In the genomic region with DNA sequence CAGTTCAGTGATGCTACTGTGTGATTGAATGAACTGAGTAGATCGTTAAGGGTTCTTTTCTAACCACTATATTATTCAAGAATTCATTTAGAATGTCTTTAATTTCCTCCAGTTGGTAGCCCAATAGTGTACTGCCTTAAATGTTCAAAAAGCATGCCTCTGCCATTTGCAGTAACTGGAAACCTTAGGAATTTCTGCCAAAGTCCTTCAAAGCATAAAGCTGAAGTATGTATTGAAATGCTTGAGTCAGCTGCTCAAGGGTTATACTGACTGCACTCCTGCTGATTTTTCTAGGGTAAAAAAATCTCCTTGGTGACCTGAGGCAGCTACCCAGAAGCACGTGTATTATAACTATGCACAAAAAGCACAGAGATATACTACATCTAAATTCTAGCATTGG, we compare ENCODE assay signal across 22 cellular contexts. TPM values are rescaled to one million over a fixed set of nuclear protein-coding genes. Genes with fewer than 3 reads are reported as not detected.
DNase-seq lines count a peak whose midpoint lies in the region; ATAC-seq and TF ChIP-seq lines count a peak whose summit lies in the region.
"Had no signal": no experiment of that assay in that cellular context is flagged by ENCODE, and none has a peak within 500 bp of the region (broad histone marks: within the 10 kb centered on the region; RNA-seq: fewer than 3 reads in every experiment).

No MANE protein-coding gene starts in this region.

- CTCF ChIA-PET in activated CD8-positive, alpha-beta T cell treated with anti-CD3 and anti-CD28 coated beads for 36 hours (lab: Charles Lee) = interaction anchor here (1.3 to 1.9 kb wide), 3 partner anchors 40 to 94 kb away, joined by 3 to 7 read pairs (median 4); no protein-coding TSS in a partner anchor

- H3K27ac ChIP-seq in spleen = no peak overlapping the region
- H3K27ac ChIP-seq: gastrocnemius medialis, suprapubic skin had no signal

- H3K4me3 Mint-ChIP-seq in endothelial cell (ENCODE audit: unreplicated experiment) = no peak overlapping the region
- no peak overlapping the region for H3K4me3 Mint-ChIP-seq in activated CD8-positive, alpha-beta T cell treated with anti-CD3 and anti-CD28 coated beads for 36 hours
- H3K4me3 Mint-ChIP-seq: activated CD8-positive, alpha-beta memory T cell treated with anti-CD3 and anti-CD28 coated beads, Interleukin-2, amount 10 ng/mL, durations not matched to agents 7 days and 5 days; CD8-positive, alpha-beta T cell; natural killer cell; T-helper 17 cell had no signal

- no peaks in the 10 kb centered on the region for H3K9me3 Mint-ChIP-seq in endothelial cell (ENCODE audit: unreplicated experiment)
- no peaks in the 10 kb centered on the region for H3K9me3 Mint-ChIP-seq in activated CD8-positive, alpha-beta T cell treated with anti-CD3 and anti-CD28 coated beads for 36 hours
- H3K9me3 Mint-ChIP-seq: CD8-positive, alpha-beta T cell; natural killer cell had no signal

- no peaks in the 10 kb centered on the region for H3K27me3 ChIP-seq in spleen (replicated peaks in 1 of 7)
- H3K27me3 ChIP-seq: gastrocnemius medialis, suprapubic skin had no signal

- H3K4me1 ChIP-seq in spleen = peaks cover 0 to 12% (median 0%) of the 10 kb centered on the region in 6 donors

- no peak for TF ChIP-seq POLR2A in spleen (IDR thresholded peaks at IDR 0.05)

- no peak overlapping the region for H3K4me3 ChIP-seq in spleen
- H3K4me3 ChIP-seq: gastrocnemius medialis, suprapubic skin had no signal

- POLR2A ChIA-PET in activated CD8-positive, alpha-beta T cell treated with anti-CD3 and anti-CD28 coated beads for 36 hours (lab: Charles Lee) = no interaction called here

- DNase-seq in NCI-H2029 (lab: John Stamatoyannopoulos, UW) (peak; percentile 12), NCI-H2029 treated with DMSO at 0.1 percent for 48 hours (lab: John Stamatoyannopoulos, UW) (no peak), astrocyte of the hippocampus (ENCODE audit: low read depth, low spot score) (peak; percentile 70), iPS-NIHi11 (ENCODE audit: low spot score) (peak; percentile 21), spleen (no peak), endothelial cell (ENCODE audit: low spot score) (no peak)
- DNase-seq in activated CD8-positive, alpha-beta T cell treated with anti-CD3 and anti-CD28 coated beads for 36 hours = no peak
- DNase-seq: 8988T; activated CD8-positive, alpha-beta memory T cell treated with anti-CD3 and anti-CD28 coated beads, Interleukin-2, amount 10 ng/mL, durations not matched to agents 7 days and 5 days; activated effector memory CD4-positive, alpha-beta T cell treated with anti-CD3 and anti-CD28 coated beads, Interleukin-2, amount 50 U/mL, for 16 hours; aorta; CD8-positive, alpha-beta T cell; gastrocnemius medialis; left ventricle myocardium superior; natural killer cell; NCI-H2227 treated with DMSO at 0.1 percent for 48 hours; right cardiac atrium; stimulated activated CD4-positive, alpha-beta T cell treated with anti-CD3 and anti-CD28 coated beads, Interleukin-2, amount 100 ng/mL, for 24 hours; T-helper 17 cell had no signal

- 82 to 91% (median 89%) methylated on average over 2 of the region's 2 CpGs for WGBS in spleen, 5 donors

- peaks cover 0 to 36% (median 8%) of the 10 kb centered on the region in 6 donors for H3K36me3 ChIP-seq in spleen
- H3K36me3 ChIP-seq: gastrocnemius medialis had no signal

- no peak for ATAC-seq in activated CD8-positive, alpha-beta T cell treated with anti-CD3 and anti-CD28 coated beads for 36 hours
- ATAC-seq in HG02938 (IDR thresholded peaks at IDR 0.05; ENCODE audit: unreplicated experiment) = no peak
- ATAC-seq: activated CD4-positive, CD25-positive, alpha-beta regulatory T cell treated with anti-CD3 and anti-CD28 coated beads, Interleukin-2, amount 50 U/mL, for 24 hours; activated CD8-positive, alpha-beta memory T cell treated with anti-CD3 and anti-CD28 coated beads, Interleukin-2, amount 10 ng/mL, durations not matched to agents 7 days and 5 days; CD8-positive, alpha-beta T cell; gastrocnemius medialis; left ventricle myocardium superior; natural killer cell; right cardiac atrium; T-helper 17 cell had no signal

- H3K4me1 Mint-ChIP-seq in endothelial cell (ENCODE audit: unreplicated experiment) = no peaks in the 10 kb centered on the region
- peaks cover 2% of the 10 kb centered on the region for H3K4me1 Mint-ChIP-seq in activated CD8-positive, alpha-beta T cell treated with anti-CD3 and anti-CD28 coated beads for 36 hours (ENCODE audit: low read depth)
- H3K4me1 Mint-ChIP-seq: activated CD8-positive, alpha-beta memory T cell treated with anti-CD3 and anti-CD28 coated beads, Interleukin-2, amount 10 ng/mL, durations not matched to agents 7 days and 5 days had no signal

- H3K27ac Mint-ChIP-seq in endothelial cell (ENCODE audit: unreplicated experiment) = no peak overlapping the region
- no peak overlapping the region for H3K27ac Mint-ChIP-seq in activated CD8-positive, alpha-beta T cell treated with anti-CD3 and anti-CD28 coated beads for 36 hours
- H3K27ac Mint-ChIP-seq: activated CD8-positive, alpha-beta memory T cell treated with anti-CD3 and anti-CD28 coated beads, Interleukin-2, amount 10 ng/mL, durations not matched to agents 7 days and 5 days; CD8-positive, alpha-beta T cell; natural killer cell; T-helper 17 cell had no signal

- no peaks in the 10 kb centered on the region for H3K27me3 Mint-ChIP-seq in endothelial cell (ENCODE audit: unreplicated experiment)
- H3K27me3 Mint-ChIP-seq in activated CD8-positive, alpha-beta T cell treated with anti-CD3 and anti-CD28 coated beads for 36 hours = no peaks in the 10 kb centered on the region
- H3K27me3 Mint-ChIP-seq: activated CD8-positive, alpha-beta memory T cell treated with anti-CD3 and anti-CD28 coated beads, Interleukin-2, amount 10 ng/mL, durations not matched to agents 7 days and 5 days; T-helper 17 cell had no signal

- no peaks in the 10 kb centered on the region for H3K9me3 ChIP-seq in spleen
- H3K9me3 ChIP-seq: gastrocnemius medialis, suprapubic skin had no signal

- intact Hi-C loops in spleen (cut with DNase I; ENCODE audit: low total_unique reads) = no loop called here
- intact Hi-C loops in activated CD8-positive, alpha-beta T cell treated with anti-CD3 and anti-CD28 coated beads for 36 hours (cut with micrococcal nuclease) = no loop called here

- TF ChIP-seq CTCF in spleen (IDR thresholded peaks at IDR 0.05 in 8 of 11, conservative IDR thresholded peaks at IDR 0.05 in 3 of 11) (no peak), endothelial cell (IDR thresholded peaks at IDR 0.05; ENCODE audit: unreplicated experiment) (no peak)
- no peak for TF ChIP-seq CTCF in activated CD8-positive, alpha-beta T cell treated with anti-CD3 and anti-CD28 coated beads for 36 hours (IDR thresholded peaks at IDR 0.05)

- H3K36me3 Mint-ChIP-seq in endothelial cell (ENCODE audit: low read depth, unreplicated experiment) = peaks cover 8% of the 10 kb centered on the region
- peaks cover 4% of the 10 kb centered on the region for H3K36me3 Mint-ChIP-seq in activated CD8-positive, alpha-beta T cell treated with anti-CD3 and anti-CD28 coated beads for 36 hours (ENCODE audit: low read depth)
- H3K36me3 Mint-ChIP-seq: natural killer cell had no signal

RNA-seq across cellular contexts. Expression of a gene that starts 56.5 kb away (rescaled TPM):
- total RNA-seq in spleen (10 to 100 TPM; 25.7 to 48.5 (median 31.5) TPM), endothelial cell (ENCODE audit: unreplicated experiment) (16.8 TPM)
- polyA plus RNA-seq in spleen = 1 to 10 TPM; 1.9 to 4.4 (median 3.0) TPM
- total RNA-seq in activated CD8-positive, alpha-beta T cell treated with anti-CD3 and anti-CD28 coated beads for 36 hours = 10 to 100 TPM; 11.8 to 13.0 TPM

Comparison
In these comparisons a context has a peak if more than half of its experiments do, and no peak if none do; other contexts are left out.
1. DNase-seq: peak in NCI-H2029 (single experiment), astrocyte of the hippocampus (single experiment) and iPS-NIHi11 (single experiment); none in NCI-H2029 treated with DMSO at 0.1 percent for 48 hours (single experiment), spleen (single experiment), endothelial cell (single experiment) and activated CD8-positive, alpha-beta T cell treated with anti-CD3 and anti-CD28 coated beads for 36 hours (single experiment).